8 cellular contexts compared by ENCODE assay signal in the genomic region with DNA sequence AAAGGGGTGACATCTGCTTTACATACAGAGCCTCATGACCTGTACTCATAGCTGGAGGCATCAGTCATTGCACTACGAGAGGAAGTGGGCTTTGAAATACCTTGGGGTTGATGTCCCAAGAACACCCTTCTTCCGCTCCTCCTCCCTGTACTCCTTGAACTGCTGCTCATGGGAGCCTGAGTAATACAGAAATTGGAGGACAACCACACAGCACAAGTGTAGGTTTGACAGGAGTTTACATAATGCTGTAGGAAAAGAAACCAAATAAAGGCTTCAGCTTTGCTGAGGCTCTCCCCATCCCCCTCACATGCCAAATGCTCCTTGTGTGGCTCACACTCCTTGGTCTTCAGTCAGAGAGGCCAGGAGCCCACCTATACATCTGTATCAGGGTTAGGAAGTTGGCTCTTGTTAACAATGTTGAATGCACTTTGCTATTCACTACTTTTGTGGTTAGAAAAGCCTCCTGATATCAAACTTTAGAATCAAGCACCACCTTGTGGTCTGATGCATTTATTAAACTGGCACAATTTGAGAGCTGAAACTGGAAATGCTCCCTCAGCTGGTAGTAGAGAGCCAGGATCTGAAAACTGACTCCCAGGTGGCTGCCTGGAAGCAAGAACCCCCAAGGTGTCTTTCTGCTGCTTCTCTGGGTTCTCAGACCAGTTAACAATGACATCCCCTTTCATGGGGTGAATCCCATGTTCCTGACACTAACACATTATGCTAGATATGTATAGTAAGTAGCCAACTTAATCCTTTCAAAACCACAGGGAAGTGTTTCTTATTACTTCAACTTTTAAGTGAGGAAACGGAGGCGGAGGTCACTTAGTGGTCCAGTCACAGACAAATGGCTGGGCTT. TPM values are rescaled to one million over a fixed set of nuclear protein-coding genes. Genes with fewer than 3 reads are reported as not detected.
A peak's percentile ranks its signal among the peaks of the same experiment; 100 is the strongest.
DNase-seq lines count a peak whose midpoint lies in the region; ATAC-seq and TF ChIP-seq lines count a peak whose summit lies in the region.

No MANE protein-coding gene starts in this region.

- no peaks in the 10 kb centered on the region for H3K36me3 ChIP-seq in BJ (ENCODE audit: control insufficient read depth, insufficient read depth, low read length)

- H3K27me3 ChIP-seq in BJ (ENCODE audit: control insufficient read depth, insufficient read depth, low read length): no peaks in the 10 kb centered on the region

- peak; percentile 44 for ATAC-seq in GM19351 (IDR thresholded peaks at IDR 0.05; ENCODE audit: unreplicated experiment)

- POLR2A ChIA-PET in BJ (lab: Charles Lee): no interaction called here

- CTCF ChIA-PET in BJ (lab: Yijun Ruan, JAX): interaction anchor here (0.6 to 2.4 kb wide), 31 partner anchors 8 to 651 kb away, joined by 3 to 35 read pairs (median 4); partner anchors contain the start of gene EDN1

- TF ChIP-seq CTCF in BJ (IDR thresholded peaks at IDR 0.05; ENCODE audit: insufficient read depth, low read depth, low read length) (peak; percentile 86), cardiac fibroblast (IDR thresholded peaks at IDR 0.05; ENCODE audit: low read depth, low read length) (peak; percentile 80)

- DNase-seq in BJ (ENCODE audit: low read depth): peak; percentile 40
- DNase-seq in NCI-H1105 treated with DMSO at 0.1 percent for 48 hours (lab: John Stamatoyannopoulos, UW): peak; percentile 71
- DNase-seq in T-helper 2 cell: peak in 4 of 5 experiments; percentile 1 to 93 (median 14)
- peak; percentile 84 to 87 for DNase-seq in cardiac fibroblast (ENCODE audit: low read depth in 2 of 2)
- DNase-seq in kidney glomerular epithelial cell (lab: John Stamatoyannopoulos, UW): peak; percentile 93
- DNase-seq in stimulated activated CD8-positive, alpha-beta memory T cell treated with anti-CD3 and anti-CD28 coated beads, Interleukin-12 subunit alpha, Interleukin-12 subunit beta, amount 100 ng/mL, for 1 hour (ENCODE audit: low read depth): peak; percentile 4
- no peak for DNase-seq in GM19240 (ENCODE audit: insufficient read length, low spot score)

- no peak overlapping the region for H3K4me3 ChIP-seq in BJ (ENCODE audit: low read depth, low read length)
- H3K4me3 ChIP-seq in cardiac fibroblast (replicated peaks in 1 of 2; ENCODE audit: low read depth in 2 of 2, low read length in 2 of 2): no peak overlapping the region

RNA-seq across cellular contexts. Expression of gene EDN1, which starts 56.2 kb away (rescaled TPM):
- polyA plus RNA-seq in BJ (2011; rRNA removed): 3.2 and 4.0 TPM in 2 replicates
- polyA minus RNA-seq in BJ (2011; rRNA and poly(A)+ RNA removed): 2.2 and 2.8 TPM in 2 replicates
